Comparison of ENCODE assay signal across 22 cellular contexts in the genomic region with DNA sequence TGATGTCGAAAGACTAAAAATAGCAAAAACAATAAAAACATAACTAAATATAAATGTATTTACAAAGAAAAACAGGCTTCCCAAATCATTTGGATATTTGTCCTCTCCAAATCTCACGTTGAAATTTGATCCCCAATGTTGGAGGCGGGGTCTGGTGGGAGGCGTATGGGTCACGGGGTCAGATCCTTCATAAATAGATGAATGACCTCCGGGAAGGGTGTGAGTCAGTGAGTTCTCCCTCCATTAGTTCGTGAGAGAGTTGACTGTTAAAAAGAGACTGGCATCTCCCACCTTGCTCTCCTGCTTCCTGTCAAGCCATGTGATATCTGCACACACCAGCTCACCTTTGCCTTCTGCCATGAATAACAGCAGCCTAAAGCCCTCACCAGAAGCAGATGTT.
"Had no signal": no experiment of that assay in that cellular context is flagged by ENCODE, and none has a peak within 500 bp of the region (broad histone marks: within the 10 kb centered on the region; RNA-seq: fewer than 3 reads in every experiment).

No MANE protein-coding gene starts in this region.

- H3K79me2 ChIP-seq: parathyroid adenoma had no signal

- H3K4me3 ChIP-seq: esophagus squamous epithelium, heart right ventricle, lower lobe of right lung, thoracic aorta, tibial nerve, upper lobe of right lung, vagina had no signal

- DNase-seq: cortex of kidney; effector memory CD8-positive, alpha-beta T cell; erythroblast; esophagus squamous epithelium; foreskin melanocyte; glutamatergic neuron; heart right ventricle; hippocampal formation; immature natural killer cell; islet precursor cell; kidney glomerular epithelial cell; left colon; left ventricle myocardium superior; lower lobe of right lung; natural killer cell; stimulated activated CD4-positive, alpha-beta T cell treated with anti-CD3 and anti-CD28 coated beads, Interleukin-4, amount 100 ng/mL, for 4 hours; upper lobe of right lung had no signal

- FAIRE-seq: endometrium had no signal

- H3K36me3 ChIP-seq: esophagus squamous epithelium, heart right ventricle, lower lobe of right lung, thoracic aorta, tibial nerve, upper lobe of right lung, vagina had no signal

- H3K9ac ChIP-seq: parathyroid adenoma had no signal

- H3K4me1 ChIP-seq: esophagus squamous epithelium, heart right ventricle, lower lobe of right lung, parathyroid adenoma, tibial nerve, upper lobe of right lung, vagina had no signal

- H3K27ac ChIP-seq: esophagus squamous epithelium, heart right ventricle, lower lobe of right lung, parathyroid adenoma, thoracic aorta, tibial nerve, upper lobe of right lung, vagina had no signal

- H3K27me3 ChIP-seq: esophagus squamous epithelium, heart right ventricle, tibial nerve, upper lobe of right lung, vagina had no signal
